ENCODE assay signal across 37 cellular contexts in the genomic region with DNA sequence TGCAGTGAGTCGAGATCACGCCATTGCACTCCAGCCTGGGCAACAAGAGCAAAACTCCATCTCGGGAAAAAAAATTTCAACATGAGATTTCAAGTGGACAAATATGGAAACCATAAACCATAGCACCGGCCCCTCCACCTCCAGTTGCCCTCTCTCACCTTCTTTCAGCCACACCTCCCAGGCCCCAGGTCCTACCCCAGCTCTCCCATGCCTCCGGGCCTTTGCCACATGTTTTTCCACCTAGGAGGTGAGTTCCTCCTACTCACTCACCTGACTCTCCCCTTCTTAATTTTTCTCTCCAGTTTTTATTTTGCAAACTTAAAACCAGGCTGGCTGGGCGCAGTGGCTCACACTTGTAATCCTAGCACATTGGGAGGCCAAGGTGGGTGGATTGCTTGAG. TPM values are rescaled to one million over a fixed set of nuclear protein-coding genes. Genes with fewer than 3 reads are reported as not detected.
"Had no signal": no experiment of that assay in that cellular context is flagged by ENCODE, and none has a peak within 500 bp of the region (broad histone marks: within the 10 kb centered on the region; RNA-seq: fewer than 3 reads in every experiment).

No MANE protein-coding gene starts in this region.

- DNase-seq: activated CD4-positive, alpha-beta T cell treated with anti-CD3 and anti-CD28 coated beads for 48 hours; activated CD4-positive, alpha-beta T cell treated with anti-CD3 and anti-CD28 coated beads, Interleukin-2, amount 50 U/mL, for 48 hours; activated CD8-positive, alpha-beta memory T cell treated with anti-CD3 and anti-CD28 coated beads for 24 hours; activated effector memory CD4-positive, alpha-beta T cell treated with Interleukin-2 at 50 U/mL for 16 hours; activated naive CD4-positive, alpha-beta T cell treated with Interleukin-2 at 50 U/mL for 16 hours; activated naive CD8-positive, alpha-beta T cell treated with anti-CD3 and anti-CD28 coated beads for 36 hours; cerebellar nuclear complex; cortex of kidney; foreskin fibroblast; hippocampal formation; mesendoderm; ovary; retina; stimulated activated CD4-positive, alpha-beta T cell treated with anti-CD3 and anti-CD28 coated beads, Interleukin-1b, Interleukin-23, amount 100 ng/mL, for 48 hours; stimulated activated CD4-positive, alpha-beta T cell treated with anti-CD3 and anti-CD28 coated beads, Interleukin-4, amount 100 ng/mL, for 4 hours; stimulated activated CD8-positive, alpha-beta memory T cell treated with anti-CD3 and anti-CD28 coated beads, Interleukin-4, amount 100 ng/mL, for 48 hours; stimulated activated naive CD8-positive, alpha-beta T cell treated with anti-CD3 and anti-CD28 coated beads, Interleukin-15, amount 100 ng/mL, for 72 hours; substantia nigra; T-helper 17 cell; T1000; WERI-Rb-1 had no signal

- H3K27me3 ChIP-seq: adrenal gland, ascending aorta, cardiac muscle cell, ovary, upper lobe of left lung, vagina had no signal

- H3K27ac ChIP-seq: adrenal gland, ascending aorta, cardiac muscle cell, ovary, prostate gland, skin epidermis, upper lobe of left lung, vagina, WERI-Rb-1 had no signal

- H3K9me3 ChIP-seq: adrenal gland, ascending aorta, prostate gland, upper lobe of left lung, vagina had no signal

- H3K4me1 ChIP-seq: adrenal gland, ascending aorta, prostate gland had no signal

- H3K4me3 Mint-ChIP-seq: activated naive CD8-positive, alpha-beta T cell treated with anti-CD3 and anti-CD28 coated beads for 36 hours; brain; nephron; stimulated activated memory B cell treated with anti-CD40 and anti-IgM and Interleukin-4, amounts not matched to agents 10 μg/mL and 1 μg/mL and 100 μg/mL, for 72 hours; stimulated activated naive CD8-positive, alpha-beta T cell treated with anti-CD3 and anti-CD28 coated beads, Interleukin-15, amount 100 ng/mL, for 72 hours; T-helper 17 cell had no signal

- H3K4me1 Mint-ChIP-seq: activated naive CD8-positive, alpha-beta T cell treated with anti-CD3 and anti-CD28 coated beads for 36 hours; brain; nephron; stimulated activated memory B cell treated with anti-CD40 and anti-IgM and Interleukin-4, amounts not matched to agents 10 μg/mL and 1 μg/mL and 100 μg/mL, for 72 hours; stimulated activated naive CD8-positive, alpha-beta T cell treated with anti-CD3 and anti-CD28 coated beads, Interleukin-15, amount 100 ng/mL, for 72 hours had no signal

- H3K9me3 Mint-ChIP-seq: stimulated activated memory B cell treated with anti-CD40 and anti-IgM and Interleukin-4, amounts not matched to agents 10 μg/mL and 1 μg/mL and 100 μg/mL, for 72 hours; stimulated activated naive CD8-positive, alpha-beta T cell treated with anti-CD3 and anti-CD28 coated beads, Interleukin-15, amount 100 ng/mL, for 72 hours had no signal

- H3K36me3 Mint-ChIP-seq: activated naive CD8-positive, alpha-beta T cell treated with anti-CD3 and anti-CD28 coated beads for 36 hours; brain; stimulated activated memory B cell treated with anti-CD40 and anti-IgM and Interleukin-4, amounts not matched to agents 10 μg/mL and 1 μg/mL and 100 μg/mL, for 72 hours had no signal

- ATAC-seq: activated CD4-positive, CD25-positive, alpha-beta regulatory T cell treated with anti-CD3 and anti-CD28 coated beads, Interleukin-2, amount 50 U/mL, for 24 hours; esophagus mucosa; sciatic nerve; stimulated activated memory B cell treated with anti-CD40 and anti-IgM and Interleukin-4, amounts not matched to agents 10 μg/mL and 1 μg/mL and 100 μg/mL, for 72 hours; stimulated activated naive CD8-positive, alpha-beta T cell treated with anti-CD3 and anti-CD28 coated beads, Interleukin-15, amount 100 ng/mL, for 72 hours; T-helper 17 cell had no signal

- H3K27me3 Mint-ChIP-seq: stimulated activated naive CD8-positive, alpha-beta T cell treated with anti-CD3 and anti-CD28 coated beads, Interleukin-15, amount 100 ng/mL, for 72 hours had no signal

- H3K36me3 ChIP-seq: adrenal gland, ascending aorta, cardiac muscle cell, ovary, prostate gland, upper lobe of left lung, vagina, WERI-Rb-1 had no signal

- H3K4me3 ChIP-seq: adrenal gland, ascending aorta, cardiac muscle cell, lung, ovary, prostate gland, skin epidermis, upper lobe of left lung, vagina had no signal

- H3K27ac Mint-ChIP-seq: activated naive CD8-positive, alpha-beta T cell treated with anti-CD3 and anti-CD28 coated beads for 36 hours; brain; nephron; stimulated activated memory B cell treated with anti-CD40 and anti-IgM and Interleukin-4, amounts not matched to agents 10 μg/mL and 1 μg/mL and 100 μg/mL, for 72 hours; stimulated activated naive CD8-positive, alpha-beta T cell treated with anti-CD3 and anti-CD28 coated beads, Interleukin-15, amount 100 ng/mL, for 72 hours; T-helper 17 cell had no signal

RNA-seq across cellular contexts. Expression of gene METTL27, which starts 25.2 kb away (rescaled TPM):
- total RNA-seq: ascending aorta, vagina had no signal

RNA-seq across cellular contexts. Expression of gene TMEM270, which starts 43.8 kb away (rescaled TPM):
- total RNA-seq: activated naive CD8-positive, alpha-beta T cell treated with anti-CD3 and anti-CD28 coated beads for 36 hours; adrenal gland; ascending aorta; cardiac muscle cell; esophagus mucosa; kidney epithelial cell; mucosa of gallbladder; sciatic nerve; T-helper 17 cell; upper lobe of left lung; vagina had no signal
- polyA plus RNA-seq: cardiac muscle cell, ovary had no signal

RNA-seq across cellular contexts. Expression of gene CLDN3, which starts 47.1 kb away (rescaled TPM):
- total RNA-seq: activated naive CD8-positive, alpha-beta T cell treated with anti-CD3 and anti-CD28 coated beads for 36 hours; ascending aorta; sciatic nerve; T-helper 17 cell; vagina had no signal
